ENCODE assay signal across 8 cellular contexts in genomic region chr1:143728802-143729450, GRCh38.
DNase-seq lines count a peak whose midpoint lies in the region; ATAC-seq and TF ChIP-seq lines count a peak whose summit lies in the region.
"Not testable (repeated sequence)": the region's sequence is repeated elsewhere in the genome, so short reads cannot be mapped to it uniquely, and the experiment has no call there.

No MANE protein-coding gene starts in this region.

- intact Hi-C loops in CD8-positive, alpha-beta T cell (cut with DNase I, micrococcal nuclease); Right ventricle myocardium inferior (cut with DNase I): not testable (repeated sequence)

- POLR2A ChIA-PET in CD8-positive, alpha-beta T cell (lab: Charles Lee); activated CD4-positive, alpha-beta memory T cell treated with anti-CD3 and anti-CD28 coated beads, Interleukin-2, amount 10 ng/mL, durations not matched to agents 7 days and 5 days (lab: Charles Lee): not testable (repeated sequence)

- not testable (repeated sequence) for H3K27me3 ChIP-seq in CD8-positive, alpha-beta T cell (ENCODE audit: insufficient read depth, low read length)

- H3K4me1 Mint-ChIP-seq in CD8-positive, alpha-beta T cell (ENCODE audit: low read depth); activated CD4-positive, alpha-beta memory T cell treated with anti-CD3 and anti-CD28 coated beads, Interleukin-2, amount 10 ng/mL, durations not matched to agents 7 days and 5 days; progenitor cell of endocrine pancreas (ENCODE audit: low read depth): not testable (repeated sequence)

- not testable (repeated sequence) for H3K27ac ChIP-seq in CD8-positive, alpha-beta T cell (ENCODE audit: low read depth, low read length)

- not testable (repeated sequence) for H3K27ac Mint-ChIP-seq in CD8-positive, alpha-beta T cell; activated CD4-positive, alpha-beta memory T cell treated with anti-CD3 and anti-CD28 coated beads, Interleukin-2, amount 10 ng/mL, durations not matched to agents 7 days and 5 days
- H3K27ac Mint-ChIP-seq in progenitor cell of endocrine pancreas, result peak overlapping the region; percentile 99

- H3K27me3 Mint-ChIP-seq in CD8-positive, alpha-beta T cell (ENCODE audit: low read depth), result peaks cover 38% of the 10 kb centered on the region
- H3K27me3 Mint-ChIP-seq in activated CD4-positive, alpha-beta memory T cell treated with anti-CD3 and anti-CD28 coated beads, Interleukin-2, amount 10 ng/mL, durations not matched to agents 7 days and 5 days, result peaks cover 24% of the 10 kb centered on the region
- H3K27me3 Mint-ChIP-seq in progenitor cell of endocrine pancreas, result not testable (repeated sequence)

- H3K4me3 Mint-ChIP-seq in CD8-positive, alpha-beta T cell; activated CD4-positive, alpha-beta memory T cell treated with anti-CD3 and anti-CD28 coated beads, Interleukin-2, amount 10 ng/mL, durations not matched to agents 7 days and 5 days; progenitor cell of endocrine pancreas (ENCODE audit: low read depth): not testable (repeated sequence)

- not testable (repeated sequence) for DNase-seq in CD8-positive, alpha-beta T cell; Right ventricle myocardium inferior (ENCODE audit: missing footprints); progenitor cell of endocrine pancreas (ENCODE audit: low spot score, unreplicated experiment)
- peak; percentile 23 for DNase-seq in activated CD4-positive, alpha-beta memory T cell treated with anti-CD3 and anti-CD28 coated beads, Interleukin-2, amount 10 ng/mL, durations not matched to agents 7 days and 5 days

- not testable (repeated sequence) for H3K4me1 ChIP-seq in CD8-positive, alpha-beta T cell (ENCODE audit: insufficient read depth, low read length)

- not testable (repeated sequence) for H3K4me3 ChIP-seq in CD8-positive, alpha-beta T cell (ENCODE audit: low read depth, low read length)

- TF ChIP-seq CTCF in CD8-positive, alpha-beta T cell (IDR thresholded peaks at IDR 0.05); progenitor cell of endocrine pancreas (IDR thresholded peaks at IDR 0.05; ENCODE audit: unreplicated experiment): not testable (repeated sequence)

- H3K9me3 Mint-ChIP-seq in CD8-positive, alpha-beta T cell; activated CD4-positive, alpha-beta memory T cell treated with anti-CD3 and anti-CD28 coated beads, Interleukin-2, amount 10 ng/mL, durations not matched to agents 7 days and 5 days: not testable (repeated sequence)
- H3K9me3 Mint-ChIP-seq in progenitor cell of endocrine pancreas (ENCODE audit: low read depth), result peaks cover 15% of the 10 kb centered on the region

- H3K9me3 ChIP-seq in CD8-positive, alpha-beta T cell (ENCODE audit: low read length), result not testable (repeated sequence)

- H3K36me3 ChIP-seq in CD8-positive, alpha-beta T cell (ENCODE audit: insufficient read depth, low read length), result not testable (repeated sequence)

- CTCF ChIA-PET in CD8-positive, alpha-beta T cell (lab: Charles Lee); activated CD4-positive, alpha-beta memory T cell treated with anti-CD3 and anti-CD28 coated beads, Interleukin-2, amount 10 ng/mL, durations not matched to agents 7 days and 5 days (lab: Charles Lee): not testable (repeated sequence)

- not testable (repeated sequence) for H3K36me3 Mint-ChIP-seq in CD8-positive, alpha-beta T cell; activated CD4-positive, alpha-beta memory T cell treated with anti-CD3 and anti-CD28 coated beads, Interleukin-2, amount 10 ng/mL, durations not matched to agents 7 days and 5 days (ENCODE audit: low read depth); progenitor cell of endocrine pancreas (ENCODE audit: insufficient read depth)

- ATAC-seq in CD8-positive, alpha-beta T cell, result peak; percentile 80
- ATAC-seq in GM19043 (IDR thresholded peaks at IDR 0.05; ENCODE audit: low read depth, unreplicated experiment) (peak; percentile 94), GM21723 (IDR thresholded peaks at IDR 0.05; ENCODE audit: unreplicated experiment) (peak; percentile 91), HG03039 (IDR thresholded peaks at IDR 0.05; ENCODE audit: unreplicated experiment) (peak; percentile 87), HG03571 (IDR thresholded peaks at IDR 0.05; ENCODE audit: unreplicated experiment) (peak; percentile 94), Right ventricle myocardium inferior (peak; percentile 60)
